In genomic region chr5:119418782-119419101, GRCh38 we compare ENCODE assay signal across 12 cellular contexts. TPM values are rescaled to one million over a fixed set of nuclear protein-coding genes. Genes with fewer than 3 reads are reported as not detected.
DNase-seq lines count a peak whose midpoint lies in the region; ATAC-seq, FAIRE-seq and TF ChIP-seq lines count a peak whose summit lies in the region.
"Had no signal": no experiment of that assay in that cellular context is flagged by ENCODE, and none has a peak within 500 bp of the region (broad histone marks: within the 10 kb centered on the region; RNA-seq: fewer than 3 reads in every experiment).

No MANE protein-coding gene starts in this region.

- H3K9me3 Mint-ChIP-seq in type B pancreatic cell = no peaks in the 10 kb centered on the region
- H3K9me3 Mint-ChIP-seq: activated naive CD8-positive, alpha-beta T cell treated with anti-CD3 and anti-CD28 coated beads, Interleukin-2, amount 50 U/mL, for 24 hours; naive thymus-derived CD8-positive, alpha-beta T cell had no signal

- no peak for FAIRE-seq in RCC 7860 (lab: Jason Lieb, UNC)
- FAIRE-seq: H54 had no signal

- H3K4me3 ChIP-seq in mammary epithelial cell (replicated peaks in 1 of 3; ENCODE audit: insufficient read depth in 1 of 3, low read depth in 2 of 3, low read length in 3 of 3) = no peak overlapping the region
- H3K4me3 ChIP-seq in SK-N-MC = peak overlapping the region; percentile 63

- H3K36me3 ChIP-seq in mammary epithelial cell (ENCODE audit: insufficient read depth, low read length) = no peaks in the 10 kb centered on the region
- H3K36me3 ChIP-seq in SK-N-MC (ENCODE audit: insufficient read depth, low read length) = no peaks in the 10 kb centered on the region

- in situ Hi-C loops in T47D (cut with HindIII; ENCODE audit: low pct_unique_long_range_greater_than_20kb, low sequenced_read_pairs) = no loop called here
- in situ Hi-C loops in mammary epithelial cell (cut with MboI; ENCODE audit: low sequenced_read_pairs in 2 of 2) = loop anchor here (10.0 to 25.0 kb wide), 3 partner anchors 154 to 394 kb away; no protein-coding TSS in a partner anchor

- no peaks in the 10 kb centered on the region for H4K20me1 ChIP-seq in mammary epithelial cell (ENCODE audit: insufficient read depth, low read length)

- no peaks in the 10 kb centered on the region for H3K9me3 ChIP-seq in mammary epithelial cell (replicated peaks; ENCODE audit: insufficient read depth, low read length)
- no peaks in the 10 kb centered on the region for H3K9me3 ChIP-seq in SK-N-MC (ENCODE audit: low read depth, low read length)

- peaks cover 16% of the 10 kb centered on the region for H3K4me1 ChIP-seq in mammary epithelial cell (ENCODE audit: insufficient read depth, low read length)

- H3K9ac ChIP-seq in mammary epithelial cell (ENCODE audit: insufficient read depth, low read length) (no peak overlapping the region), SK-N-MC (ENCODE audit: insufficient read length) (peak overlapping the region; percentile 9)

- no peaks in the 10 kb centered on the region for H3K79me2 ChIP-seq in mammary epithelial cell (ENCODE audit: insufficient read depth, low read length)

- no peaks in the 10 kb centered on the region for H3K4me1 Mint-ChIP-seq in type B pancreatic cell (ENCODE audit: unreplicated experiment)

- dilution Hi-C loops in mammary epithelial cell (cut with HindIII; ENCODE audit: low sequenced_read_pairs) = loop anchor here (25.0 kb wide), 1 partner anchor 381 kb away; no protein-coding TSS in a partner anchor

- CTCF ChIA-PET in mammary epithelial cell (lab: Charles Lee; ENCODE audit: low non-redundant PET) = no interaction called here

- H2AFZ ChIP-seq in mammary epithelial cell (ENCODE audit: low read depth, low read length) = no peak overlapping the region

- H3K36me3 Mint-ChIP-seq in type B pancreatic cell = no peaks in the 10 kb centered on the region
- H3K36me3 Mint-ChIP-seq: naive thymus-derived CD8-positive, alpha-beta T cell had no signal

- ATAC-seq in HG02852 (IDR thresholded peaks at IDR 0.05; ENCODE audit: unreplicated experiment) = peak; percentile 76
- no peak for ATAC-seq in HG03135 (IDR thresholded peaks at IDR 0.05; ENCODE audit: unreplicated experiment)
- ATAC-seq: activated naive CD8-positive, alpha-beta T cell treated with anti-CD3 and anti-CD28 coated beads, Interleukin-2, amount 50 U/mL, for 24 hours; naive thymus-derived CD8-positive, alpha-beta T cell had no signal

- TF ChIP-seq CTCF in mammary epithelial cell (conservative IDR thresholded peaks at IDR 0.05 in 1 of 2, IDR thresholded peaks at IDR 0.05 in 1 of 2; ENCODE audit: extremely low read depth in 1 of 2, insufficient read depth in 1 of 2, low read depth in 1 of 2, low read length in 2 of 2) = no peak
- no peak for TF ChIP-seq CTCF in type B pancreatic cell (conservative IDR thresholded peaks at IDR 0.05)

- no peaks in the 10 kb centered on the region for H3K27me3 Mint-ChIP-seq in type B pancreatic cell

- BruUV-seq in mammary epithelial cell (replicated peaks; lab: Mats Ljungman, UMichigan) = no TSS peak

- intact Hi-C loops in mammary epithelial cell (cut with micrococcal nuclease) = no loop called here

- peak overlapping the region; percentile 79 for H3K27ac Mint-ChIP-seq in type B pancreatic cell
- H3K27ac Mint-ChIP-seq: activated naive CD8-positive, alpha-beta T cell treated with anti-CD3 and anti-CD28 coated beads, Interleukin-2, amount 50 U/mL, for 24 hours had no signal

- H3K4me3 Mint-ChIP-seq in type B pancreatic cell = no peak overlapping the region
- H3K4me3 Mint-ChIP-seq: activated naive CD8-positive, alpha-beta T cell treated with anti-CD3 and anti-CD28 coated beads, Interleukin-2, amount 50 U/mL, for 24 hours had no signal

- peak; percentile 13 to 68 for DNase-seq in T47D (ENCODE audit: low read depth in 1 of 2, low spot score in 1 of 2)
- DNase-seq in mammary epithelial cell = no peak
- no peak for DNase-seq in SK-N-MC (ENCODE audit: low read depth, low spot score)
- DNase-seq in type B pancreatic cell (ENCODE audit: extremely low spot score, unreplicated experiment) = no peak
- DNase-seq in RCC 7860 (ENCODE audit: low spot score) = no peak
- DNase-seq in cerebellar nuclear complex (lab: John Stamatoyannopoulos, UW) = no peak
- DNase-seq: activated naive CD8-positive, alpha-beta T cell treated with anti-CD3 and anti-CD28 coated beads, Interleukin-2, amount 50 U/mL, for 24 hours; naive thymus-derived CD8-positive, alpha-beta T cell; NCI-H2081 had no signal

- H3K27me3 ChIP-seq in mammary epithelial cell (ENCODE audit: insufficient read depth, low read length) = no peaks in the 10 kb centered on the region

- H3K4me2 ChIP-seq in mammary epithelial cell (ENCODE audit: insufficient read depth, low read depth, low read length) = no peak overlapping the region

- no peak overlapping the region for H3K27ac ChIP-seq in mammary epithelial cell (ENCODE audit: insufficient read depth, low read depth, low read length)
- peak overlapping the region; percentile 85 for H3K27ac ChIP-seq in SK-N-MC

RNA-seq across cellular contexts. Expression of gene HSD17B4, which starts 33.6 kb away (rescaled TPM):
- total RNA-seq in mammary epithelial cell (100 to 1,000 TPM; 131 to 168 TPM), type B pancreatic cell (ENCODE audit: low replicate concordance) (184 and 204 TPM in 2 replicates)
- 139 TPM for polyA plus RNA-seq in mammary epithelial cell
- 207 TPM for polyA minus RNA-seq in mammary epithelial cell

Comparison
In these comparisons a context has a peak if more than half of its experiments do, and no peak if none do; other contexts are left out.
1. DNase-seq: peak in T47D (2 of 2); none in mammary epithelial cell (single experiment), SK-N-MC (single experiment), type B pancreatic cell (single experiment), RCC 7860 (single experiment) and cerebellar nuclear complex (0 of 2).